Comparison of ENCODE assay signal across 11 cellular contexts in genomic region chr9:127360829-127361228, GRCh38. TPM values are rescaled to one million over a fixed set of nuclear protein-coding genes. Genes with fewer than 3 reads are reported as not detected.
DNase-seq lines count a peak whose midpoint lies in the region; ATAC-seq and TF ChIP-seq lines count a peak whose summit lies in the region.
"Had no signal": no experiment of that assay in that cellular context is flagged by ENCODE, and none has a peak within 500 bp of the region (broad histone marks: within the 10 kb centered on the region; RNA-seq: fewer than 3 reads in every experiment).

No MANE protein-coding gene starts in this region.

- TF ChIP-seq POLR2A in uterus (IDR thresholded peaks at IDR 0.05), result no peak

- ATAC-seq in natural killer cell, result no peak
- ATAC-seq in HG03571 (IDR thresholded peaks at IDR 0.05; ENCODE audit: unreplicated experiment), result no peak
- no peak for ATAC-seq in GM19463 (IDR thresholded peaks at IDR 0.05; ENCODE audit: unreplicated experiment)

- H3K4me1 Mint-ChIP-seq in natural killer cell, result peaks cover 9 to 14% of the 10 kb centered on the region in 2 donors
- H3K4me1 Mint-ChIP-seq: memory B cell had no signal

- no CpG with 5 or more reads among the region's 2 CpGs for WGBS in iPS DF 6.9 (ENCODE audit: insufficient coverage, insufficient read length)

- no peaks in the 10 kb centered on the region for H3K9me3 Mint-ChIP-seq in natural killer cell
- H3K9me3 Mint-ChIP-seq: IgD-negative memory B cell, memory B cell had no signal

- H3K27me3 Mint-ChIP-seq in natural killer cell (ENCODE audit: low read depth in 2 of 2), result peaks cover 2% of the 10 kb centered on the region in 2 donors
- H3K27me3 Mint-ChIP-seq: IgD-negative memory B cell, memory B cell had no signal

- peak overlapping the region in 1 of 2 donors; percentile 66 for H3K27ac Mint-ChIP-seq in natural killer cell
- H3K27ac Mint-ChIP-seq: IgD-negative memory B cell, memory B cell had no signal

- H3K36me3 Mint-ChIP-seq in natural killer cell, result no peaks in the 10 kb centered on the region

- TF ChIP-seq CTCF in cardiac muscle cell (IDR thresholded peaks at IDR 0.05; ENCODE audit: low read depth, low read length) (peak; percentile 13), uterus (IDR thresholded peaks at IDR 0.05) (peak in 3 of 4 experiments; percentile 26 to 30 (median 28)), natural killer cell (IDR thresholded peaks at IDR 0.05) (no peak)

- H3K4me1 ChIP-seq in cardiac muscle cell (ENCODE audit: low read depth) (no peaks in the 10 kb centered on the region), iPS DF 6.9 (ENCODE audit: control insufficient read depth, insufficient read depth, low read length) (no peaks in the 10 kb centered on the region), uterus (no peaks in the 10 kb centered on the region)

- peak; percentile 38 to 55 for DNase-seq in cardiac muscle cell (ENCODE audit: low read depth in 1 of 2, low spot score in 1 of 2)
- DNase-seq in cardiac septum (ENCODE audit: low spot score), result no peak
- peak; percentile 31 for DNase-seq in iPS DF 6.9 (ENCODE audit: low read depth, low spot score)
- peak; percentile 30 to 37 for DNase-seq in uterus
- no peak for DNase-seq in natural killer cell
- DNase-seq: stimulated activated CD4-positive, alpha-beta T cell treated with anti-CD3 and anti-CD28 coated beads, Interleukin-4, amount 100 ng/mL, for 4 hours had no signal

- H3K4me3 ChIP-seq in cardiac muscle cell (no peak overlapping the region), iPS DF 6.9 (ENCODE audit: low read length) (no peak overlapping the region), uterus (no peak overlapping the region)

- H3K9me3 ChIP-seq in cardiac muscle cell (ENCODE audit: low read depth) (no peaks in the 10 kb centered on the region), iPS DF 6.9 (ENCODE audit: control insufficient read depth, insufficient read depth, low read length) (no peaks in the 10 kb centered on the region), uterus (no peaks in the 10 kb centered on the region)

- H3K27me3 ChIP-seq in cardiac muscle cell, result no peaks in the 10 kb centered on the region
- no peaks in the 10 kb centered on the region for H3K27me3 ChIP-seq in iPS DF 6.9 (ENCODE audit: control insufficient read depth, insufficient read depth, low read length)
- no peaks in the 10 kb centered on the region for H3K27me3 ChIP-seq in uterus

- no peak overlapping the region for H3K4me3 Mint-ChIP-seq in natural killer cell
- H3K4me3 Mint-ChIP-seq: IgD-negative memory B cell, memory B cell had no signal

- H3K36me3 ChIP-seq in cardiac muscle cell, result no peaks in the 10 kb centered on the region
- H3K36me3 ChIP-seq in iPS DF 6.9 (ENCODE audit: control insufficient read depth, insufficient read depth, low read length), result 0 out of 2 replicates have a peak, but pooled peaks cover 2% of the 10 kb centered on the region
- no peaks in the 10 kb centered on the region for H3K36me3 ChIP-seq in uterus

- intact Hi-C loops in cardiac septum (cut with DNase I) (no loop called here), uterus (cut with DNase I; ENCODE audit: low total_unique reads) (no loop called here), natural killer cell (cut with micrococcal nuclease) (no loop called here)

- H3K27ac ChIP-seq in cardiac muscle cell (no peak overlapping the region), angular gyrus (ENCODE audit: low read depth, low read length) (peak overlapping the region; percentile 66), iPS DF 6.9 (ENCODE audit: low read length) (no peak overlapping the region), uterus (no peak overlapping the region)

RNA-seq across cellular contexts. Expression of gene SLC2A8, which starts 36.1 kb away (rescaled TPM):
- total RNA-seq in cardiac muscle cell, result 45.1 and 45.3 TPM in 2 replicates
- polyA plus RNA-seq in cardiac muscle cell, result 54.2 and 62.2 TPM in 2 replicates
- total RNA-seq in cardiac septum, result 14.5 TPM
- total RNA-seq in uterus, result 10 to 100 TPM in 2 of 4 donors, 1 to 10 TPM in 2; 1.8 to 45.1 (median 10.5) TPM
- 10 to 100 TPM; 21.1 to 30.6 (median 30.0) TPM for total RNA-seq in natural killer cell

Comparison
In these comparisons a context has a peak if more than half of its experiments do, and no peak if none do; other contexts are left out.
1. DNase-seq: peak in cardiac muscle cell (2 of 2), iPS DF 6.9 (single experiment) and uterus (2 of 2); none in cardiac septum (single experiment) and natural killer cell (single experiment).